Comparison of ENCODE assay signal across 11 cellular contexts in the genomic region with DNA sequence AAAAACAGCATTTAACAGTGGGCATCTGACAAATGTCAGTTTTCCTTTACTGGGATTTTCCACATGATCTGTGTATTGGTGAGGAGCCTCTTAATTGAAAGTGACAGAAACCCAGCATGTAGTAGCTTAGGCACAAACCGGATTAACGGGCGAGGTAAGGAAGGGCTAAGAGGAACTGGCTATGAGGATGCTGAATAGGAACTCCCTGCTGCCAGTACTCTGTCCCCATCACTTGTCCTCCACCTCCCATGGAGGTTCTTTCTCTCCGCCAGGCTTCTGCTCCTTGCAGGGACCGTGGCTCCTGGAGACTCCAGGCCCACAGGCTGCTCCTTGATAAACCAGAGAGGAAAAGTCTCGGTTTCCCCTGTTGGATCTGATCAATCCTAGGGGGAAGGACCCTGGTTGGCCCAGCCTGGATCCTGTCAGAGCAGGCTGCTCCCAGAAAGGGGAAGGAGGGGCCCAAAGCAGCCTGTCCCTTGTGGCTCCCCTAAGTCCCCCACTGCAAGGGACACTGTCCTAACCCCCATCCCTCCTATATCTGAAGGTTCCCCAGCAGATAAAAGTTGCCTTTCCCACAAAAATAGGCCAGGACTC. TPM values are rescaled to one million over a fixed set of nuclear protein-coding genes. Genes with fewer than 3 reads are reported as not detected.
A peak's percentile ranks its signal among the peaks of the same experiment; 100 is the strongest.
DNase-seq lines count a peak whose midpoint lies in the region; TF ChIP-seq lines count a peak whose summit lies in the region.
"Had no signal": no experiment of that assay in that cellular context is flagged by ENCODE, and none has a peak within 500 bp of the region (broad histone marks: within the 10 kb centered on the region; RNA-seq: fewer than 3 reads in every experiment).

No MANE protein-coding gene starts in this region.

- H3K4me1 Mint-ChIP-seq in activated naive CD8-positive, alpha-beta T cell (ENCODE audit: low read depth), result peaks cover 9% of the 10 kb centered on the region
- H3K4me1 Mint-ChIP-seq in activated naive CD8-positive, alpha-beta T cell treated with anti-CD3 and anti-CD28 coated beads for 36 hours, result peaks cover 9% of the 10 kb centered on the region
- H3K4me1 Mint-ChIP-seq in nephron progenitor cell (peaks cover 41% of the 10 kb centered on the region), type B pancreatic cell (ENCODE audit: unreplicated experiment) (peaks cover 25% of the 10 kb centered on the region)

- H3K36me3 Mint-ChIP-seq in activated naive CD8-positive, alpha-beta T cell, result no peaks in the 10 kb centered on the region
- no peaks in the 10 kb centered on the region for H3K36me3 Mint-ChIP-seq in activated naive CD8-positive, alpha-beta T cell treated with anti-CD3 and anti-CD28 coated beads for 36 hours
- H3K36me3 Mint-ChIP-seq in nephron progenitor cell (ENCODE audit: low read depth) (no peaks in the 10 kb centered on the region), type B pancreatic cell (no peaks in the 10 kb centered on the region)

- peak overlapping the region; percentile 52 for H3K4me3 Mint-ChIP-seq in activated naive CD8-positive, alpha-beta T cell
- no peak overlapping the region for H3K4me3 Mint-ChIP-seq in activated naive CD8-positive, alpha-beta T cell treated with anti-CD3 and anti-CD28 coated beads for 36 hours
- H3K4me3 Mint-ChIP-seq in nephron progenitor cell (peak overlapping the region; percentile 59), type B pancreatic cell (peak overlapping the region; percentile 59)

- H3K9me3 Mint-ChIP-seq in activated naive CD8-positive, alpha-beta T cell (ENCODE audit: low read depth), result no peaks in the 10 kb centered on the region
- no peaks in the 10 kb centered on the region for H3K9me3 Mint-ChIP-seq in activated naive CD8-positive, alpha-beta T cell treated with anti-CD3 and anti-CD28 coated beads for 36 hours
- no peaks in the 10 kb centered on the region for H3K9me3 Mint-ChIP-seq in nephron progenitor cell
- H3K9me3 Mint-ChIP-seq in type B pancreatic cell, result no peaks in the 10 kb centered on the region

- no peaks in the 10 kb centered on the region for H3K27me3 Mint-ChIP-seq in activated naive CD8-positive, alpha-beta T cell
- peaks cover 7% of the 10 kb centered on the region for H3K27me3 Mint-ChIP-seq in activated naive CD8-positive, alpha-beta T cell treated with anti-CD3 and anti-CD28 coated beads for 36 hours
- H3K27me3 Mint-ChIP-seq in nephron progenitor cell (ENCODE audit: low read depth, poor library complexity) (no peaks in the 10 kb centered on the region), type B pancreatic cell (no peaks in the 10 kb centered on the region)

- TF ChIP-seq CTCF in nephron progenitor cell (IDR thresholded peaks at IDR 0.05) (no peak), type B pancreatic cell (conservative IDR thresholded peaks at IDR 0.05) (no peak)

- H3K27ac Mint-ChIP-seq in activated naive CD8-positive, alpha-beta T cell, result no peak overlapping the region
- no peak overlapping the region for H3K27ac Mint-ChIP-seq in activated naive CD8-positive, alpha-beta T cell treated with anti-CD3 and anti-CD28 coated beads for 36 hours
- H3K27ac Mint-ChIP-seq in nephron progenitor cell (no peak overlapping the region), type B pancreatic cell (peak overlapping the region; percentile 85)

- no peak for DNase-seq in activated naive CD8-positive, alpha-beta T cell treated with anti-CD3 and anti-CD28 coated beads for 36 hours
- DNase-seq in nephron progenitor cell (no peak), type B pancreatic cell (ENCODE audit: extremely low spot score, unreplicated experiment) (no peak), 8988T (no peak), KG1 (lab: John Stamatoyannopoulos, UW) (no peak), mucosa of gallbladder (ENCODE audit: low spot score) (no peak)
- DNase-seq: NCI-H510A, SW 1271 had no signal

- peak overlapping the region; percentile 100 for H3K27ac ChIP-seq in cingulate gyrus (ENCODE audit: low read depth, low read length)

RNA-seq across cellular contexts. Expression of gene TEX44, which starts 10.3 kb away (rescaled TPM):
- total RNA-seq in activated naive CD8-positive, alpha-beta T cell treated with anti-CD3 and anti-CD28 coated beads for 36 hours, result not detected
- total RNA-seq in type B pancreatic cell (ENCODE audit: low replicate concordance) (not detected in 2 replicates), mucosa of gallbladder (not detected)
- total RNA-seq: omental fat pad had no signal
